ENCODE assay signal across 8 cellular contexts in the genomic region with DNA sequence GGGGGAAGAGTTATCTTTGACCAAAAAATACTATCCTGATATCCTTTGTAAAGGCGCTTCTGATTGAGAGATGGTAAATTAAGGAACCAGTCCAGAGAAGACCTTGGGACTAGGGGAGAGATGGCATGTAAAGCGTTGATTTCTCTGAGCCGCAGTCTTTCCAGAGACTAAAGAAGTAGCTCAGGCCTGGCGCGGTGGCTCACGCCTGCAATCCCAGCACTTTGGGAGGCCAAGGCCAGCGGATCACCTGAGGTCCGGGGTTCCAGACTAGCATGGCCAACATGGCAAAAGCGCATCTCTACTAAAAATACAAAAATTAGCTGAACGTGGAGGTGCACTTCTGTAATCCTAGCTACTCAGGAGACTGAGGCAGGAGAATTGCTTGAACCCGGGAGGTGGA. TPM values are rescaled to one million over a fixed set of nuclear protein-coding genes. Genes with fewer than 3 reads are reported as not detected.
A peak's percentile ranks its signal among the peaks of the same experiment; 100 is the strongest.
DNase-seq lines count a peak whose midpoint lies in the region; ATAC-seq and TF ChIP-seq lines count a peak whose summit lies in the region.

No MANE protein-coding gene starts in this region.

- H4K20me1 ChIP-seq in BLaER1, result peaks cover 88% of the 10 kb centered on the region

- peaks cover 16% of the 10 kb centered on the region for H3K36me3 Mint-ChIP-seq in nephron progenitor cell (ENCODE audit: low read depth)

- H3K36me3 ChIP-seq in BLaER1 (peaks cover 35% of the 10 kb centered on the region), MG63 (peaks cover 12% of the 10 kb centered on the region), duodenal mucosa (ENCODE audit: control insufficient read depth in 1 of 2, insufficient read depth in 2 of 2, low read length in 2 of 2) (no peaks in the 10 kb centered on the region)

- no peak for TF ChIP-seq CTCF in nephron progenitor cell (IDR thresholded peaks at IDR 0.05)

- H3K4me3 Mint-ChIP-seq in nephron progenitor cell, result peak overlapping the region; percentile 93

- H3K27ac Mint-ChIP-seq in nephron progenitor cell, result peak overlapping the region; percentile 95

- peaks cover 46% of the 10 kb centered on the region for H3K4me1 Mint-ChIP-seq in nephron progenitor cell

- H3K9me3 ChIP-seq in BLaER1 (no peaks in the 10 kb centered on the region), MG63 (no peaks in the 10 kb centered on the region), duodenal mucosa (ENCODE audit: control insufficient read depth in 1 of 2, low read length in 2 of 2) (no peaks in the 10 kb centered on the region)

- peak overlapping the region; percentile 98 for H3K4me2 ChIP-seq in BLaER1

- H3K9ac ChIP-seq in BLaER1 (peak overlapping the region; percentile 99), duodenal mucosa (ENCODE audit: low read depth in 1 of 2, low read length in 2 of 2) (peak overlapping the region in 1 of 2 donors; percentile 81)

- H3K4me3 ChIP-seq in BLaER1 (peak overlapping the region; percentile 100), MG63 (peak overlapping the region; percentile 78), duodenal mucosa (ENCODE audit: low read depth in 1 of 2, low read length in 2 of 2) (peak overlapping the region; percentile 81 to 88)

- H3K27ac ChIP-seq in BLaER1 (peak overlapping the region; percentile 96), duodenal mucosa (ENCODE audit: low read depth, low read length) (no peak overlapping the region)

- DNase-seq in MG63 (no peak), nephron progenitor cell (no peak), SK-N-DZ (ENCODE audit: low spot score) (no peak)
- DNase-seq in central memory CD4-positive, alpha-beta T cell, result no peak
- DNase-seq in activated CD4-positive, alpha-beta T cell treated with anti-CD3 and anti-CD28 coated beads for 48 hours, result no peak

- no peaks in the 10 kb centered on the region for H3K27me3 Mint-ChIP-seq in nephron progenitor cell (ENCODE audit: low read depth, poor library complexity)

- ATAC-seq in HG02610 (IDR thresholded peaks at IDR 0.05; ENCODE audit: unreplicated experiment), result no peak

- H3K4me1 ChIP-seq in BLaER1 (peaks cover 49% of the 10 kb centered on the region), duodenal mucosa (ENCODE audit: control insufficient read depth in 1 of 2, insufficient read depth in 2 of 2, low read length in 2 of 2) (peaks cover 38 to 41% of the 10 kb centered on the region in 2 donors)

- no peaks in the 10 kb centered on the region for H3K9me3 Mint-ChIP-seq in nephron progenitor cell

- H3K27me3 ChIP-seq in BLaER1 (no peaks in the 10 kb centered on the region), MG63 (no peaks in the 10 kb centered on the region), duodenal mucosa (ENCODE audit: control insufficient read depth in 1 of 2, insufficient read depth in 2 of 2, low read length in 2 of 2) (no peaks in the 10 kb centered on the region)

RNA-seq across cellular contexts. Expression of a gene that starts 0.6 kb away (rescaled TPM):
- 20.4 and 27.4 TPM in 2 replicates for total RNA-seq in MG63 (2014; rRNA removed; shearing (Covaris generic); ENCODE audit: low replicate concordance)
- 41.6 and 54.9 TPM in 2 replicates for polyA plus RNA-seq in SK-N-DZ (2014; cell fraction: cytosol; rRNA removed)
- polyA plus RNA-seq in SK-N-DZ (2014; cell fraction: nucleus; rRNA removed), result 463 and 467 TPM in 2 replicates

RNA-seq across cellular contexts. Expression of a gene that starts 1.4 kb away (rescaled TPM):
- total RNA-seq in MG63 (2014; rRNA removed; shearing (Covaris generic); ENCODE audit: low replicate concordance), result 55.9 and 178 TPM in 2 replicates
- polyA plus RNA-seq in SK-N-DZ (2014; cell fraction: cytosol; rRNA removed), result 143 and 159 TPM in 2 replicates
- polyA plus RNA-seq in SK-N-DZ (2014; cell fraction: nucleus; rRNA removed), result 137 and 145 TPM in 2 replicates

RNA-seq across cellular contexts. Expression of a gene that starts 6.0 kb away (rescaled TPM):
- total RNA-seq in MG63 (2014; rRNA removed; shearing (Covaris generic); ENCODE audit: low replicate concordance), result 37.2 and 42.9 TPM in 2 replicates
- 108 and 111 TPM in 2 replicates for polyA plus RNA-seq in SK-N-DZ (2014; cell fraction: cytosol; rRNA removed)
- 56.2 TPM in 2 replicates for polyA plus RNA-seq in SK-N-DZ (2014; cell fraction: nucleus; rRNA removed)

RNA-seq across cellular contexts. Expression of a gene that starts 24.7 kb away (rescaled TPM):
- 19.8 and 38.6 TPM in 2 replicates for total RNA-seq in MG63 (2014; rRNA removed; shearing (Covaris generic); ENCODE audit: low replicate concordance)
- polyA plus RNA-seq in SK-N-DZ (2014; cell fraction: cytosol; rRNA removed), result 55.2 and 62.8 TPM in 2 replicates
- 204 and 255 TPM in 2 replicates for polyA plus RNA-seq in SK-N-DZ (2014; cell fraction: nucleus; rRNA removed)

RNA-seq across cellular contexts. Expression of a gene that starts 36.6 kb away (rescaled TPM):
- not detected in 2 replicates for total RNA-seq in MG63 (2014; rRNA removed; shearing (Covaris generic); ENCODE audit: low replicate concordance)
- 0.78 TPM in 1 of 2 replicates, not detected in the other for polyA plus RNA-seq in SK-N-DZ (2014; cell fraction: cytosol; rRNA removed)
- polyA plus RNA-seq in SK-N-DZ (2014; cell fraction: nucleus; rRNA removed), result 0.77 and 3.5 TPM in 2 replicates
